Comparison of ENCODE assay signal across 27 cellular contexts in genomic region chr19:4586245-4586644, GRCh38. TPM values are rescaled to one million over a fixed set of nuclear protein-coding genes. Genes with fewer than 3 reads are reported as not detected.
"Had no signal": no experiment of that assay in that cellular context is flagged by ENCODE, and none has a peak within 500 bp of the region (broad histone marks: within the 10 kb centered on the region; RNA-seq: fewer than 3 reads in every experiment).

No MANE protein-coding gene starts in this region.

- H3K4me2 ChIP-seq: PC-9 had no signal

- H3K9me3 ChIP-seq: ascending aorta, body of pancreas had no signal

- ATAC-seq: activated CD4-positive, CD25-positive, alpha-beta regulatory T cell treated with anti-CD3 and anti-CD28 coated beads, Interleukin-2, amount 50 U/mL, for 24 hours; activated CD8-positive, alpha-beta T cell treated with anti-CD3 and anti-CD28 coated beads for 36 hours; activated T-cell treated with anti-CD3 and anti-CD28 coated beads, Interleukin-2, amount 50 U/mL, for 72 hours; body of pancreas had no signal

- H3K27ac Mint-ChIP-seq: activated CD8-positive, alpha-beta T cell treated with anti-CD3 and anti-CD28 coated beads for 36 hours; activated T-cell treated with anti-CD3 and anti-CD28 coated beads, Interleukin-2, amount 50 U/mL, for 72 hours; activated T-helper 2 cell treated with anti-CD3 and anti-CD28 coated beads, Interferon-gamma antibody, Interleukin-2, Interleukin-4, amounts not matched to agents 10 μg/mL and 5 μg/mL and 100 μg/mL, durations not matched to agents 14 hours and 24 hours and 36 hours had no signal

- H3K4me3 Mint-ChIP-seq: activated CD8-positive, alpha-beta T cell treated with anti-CD3 and anti-CD28 coated beads for 36 hours; activated T-cell treated with anti-CD3 and anti-CD28 coated beads, Interleukin-2, amount 50 U/mL, for 72 hours; central memory CD8-positive, alpha-beta T cell had no signal

- DNase-seq: activated CD4-positive, alpha-beta T cell treated with anti-CD3 and anti-CD28 coated beads for 4 hours; activated CD8-positive, alpha-beta memory T cell treated with anti-CD3 and anti-CD28 coated beads, Interleukin-2, amount 50 U/mL, for 4 hours; activated CD8-positive, alpha-beta T cell treated with anti-CD3 and anti-CD28 coated beads for 36 hours; activated gamma-delta T cell treated with Interleukin-2 at 50 U/mL for 16 hours; activated naive CD4-positive, alpha-beta T cell treated with anti-CD3 and anti-CD28 coated beads, Interleukin-2, amount 50 U/mL, for 16 hours; activated T-cell treated with anti-CD3 and anti-CD28 coated beads, Interleukin-2, amount 50 U/mL, for 72 hours; amniotic stem cell; body of pancreas; KG1; NCI-H1048; NCI-H146; NCI-H187 treated with DMSO at 0.1 percent for 48 hours; NCI-H2081 treated with DMSO at 0.1 percent for 48 hours; NCI-H446; NCI-H524; PC-9; SIG-M5; T-helper 1 cell; WERI-Rb-1 had no signal

- H2AFZ ChIP-seq: PC-9 had no signal

- H3K4me3 ChIP-seq: ascending aorta, body of pancreas, PC-9, SK-N-MC had no signal

- H3K4me1 ChIP-seq: ascending aorta had no signal

- H3K9me3 Mint-ChIP-seq: activated CD8-positive, alpha-beta T cell treated with anti-CD3 and anti-CD28 coated beads for 36 hours; activated T-cell treated with anti-CD3 and anti-CD28 coated beads, Interleukin-2, amount 50 U/mL, for 72 hours; activated T-helper 2 cell treated with anti-CD3 and anti-CD28 coated beads, Interferon-gamma antibody, Interleukin-2, Interleukin-4, amounts not matched to agents 10 μg/mL and 5 μg/mL and 100 μg/mL, durations not matched to agents 14 hours and 24 hours and 36 hours; central memory CD8-positive, alpha-beta T cell had no signal

- H3K27ac ChIP-seq: ascending aorta, body of pancreas, PC-9, SK-N-MC, WERI-Rb-1 had no signal

- H3K36me3 ChIP-seq: ascending aorta, WERI-Rb-1 had no signal

RNA-seq across cellular contexts. Expression of gene SEMA6B, which starts 26.8 kb away (rescaled TPM):
- total RNA-seq: activated CD8-positive, alpha-beta T cell treated with anti-CD3 and anti-CD28 coated beads for 36 hours; activated T-helper 2 cell treated with anti-CD3 and anti-CD28 coated beads, Interferon-gamma antibody, Interleukin-2, Interleukin-4, amounts not matched to agents 10 μg/mL and 5 μg/mL and 100 μg/mL, durations not matched to agents 14 hours and 24 hours and 36 hours; T-helper 2 cell treated with Interferon-gamma antibody and Interleukin-4, amounts not matched to agents 100 ng/mL and 5 ng/mL, for 36 hours had no signal

RNA-seq across cellular contexts. Expression of gene LRG1, which starts 46.4 kb away (rescaled TPM):
- total RNA-seq: LHCN-M2 had no signal

RNA-seq across cellular contexts. Expression of gene PLIN5, which starts 51.2 kb away (rescaled TPM):
- total RNA-seq: M059J; T-helper 2 cell treated with Interferon-gamma antibody and Interleukin-4, amounts not matched to agents 100 ng/mL and 5 ng/mL, for 36 hours had no signal
